Comparison of ENCODE assay signal across 16 cellular contexts in genomic region chr2:189060096-189060642, GRCh38.
"Had no signal": no experiment of that assay in that cellular context is flagged by ENCODE, and none has a peak within 500 bp of the region (broad histone marks: within the 10 kb centered on the region; RNA-seq: fewer than 3 reads in every experiment).

No MANE protein-coding gene starts in this region.

- H3K9ac ChIP-seq: parathyroid adenoma had no signal

- H3K9me3 ChIP-seq: ascending aorta, gastrocnemius medialis, heart right ventricle, right atrium auricular region, tibial artery, uterus had no signal

- ATAC-seq: activated CD8-positive, alpha-beta T cell treated with anti-CD3 and anti-CD28 coated beads for 36 hours; gastrocnemius medialis; heart right ventricle; stimulated activated effector memory CD8-positive, alpha-beta T cell treated with anti-CD3 and anti-CD28 coated beads, Interleukin-12 subunit alpha, Interleukin-12 subunit beta, amount 100 ng/mL, for 72 hours had no signal

- H3K79me2 ChIP-seq: parathyroid adenoma had no signal

- H3K27ac ChIP-seq: ascending aorta, coronary artery, gastrocnemius medialis, heart right ventricle, parathyroid adenoma, right atrium auricular region, tibial artery, uterus, WERI-Rb-1 had no signal

- H3K27me3 ChIP-seq: ascending aorta, gastrocnemius medialis, heart right ventricle, right atrium auricular region, tibial artery, uterus had no signal

- H2AFZ ChIP-seq: parathyroid adenoma had no signal

- DNase-seq: activated CD4-positive, alpha-beta T cell treated with anti-CD3 and anti-CD28 coated beads for 4 hours; activated CD8-positive, alpha-beta memory T cell treated with anti-CD3 and anti-CD28 coated beads, Interleukin-2, amount 50 U/mL, for 4 hours; activated CD8-positive, alpha-beta T cell treated with anti-CD3 and anti-CD28 coated beads for 36 hours; effector CD4-positive, alpha-beta T cell; gastrocnemius medialis; heart right ventricle; T-helper 9 cell; tibial artery; uterus; WERI-Rb-1 had no signal

- H3K4me3 ChIP-seq: ascending aorta, coronary artery, gastrocnemius medialis, heart right ventricle, right atrium auricular region, skin epidermis, tibial artery, uterus had no signal

- H3K4me1 ChIP-seq: gastrocnemius medialis, heart right ventricle, parathyroid adenoma, right atrium auricular region, tibial artery, uterus had no signal

- H3K36me3 ChIP-seq: gastrocnemius medialis, uterus, WERI-Rb-1 had no signal
